In the genomic region with DNA sequence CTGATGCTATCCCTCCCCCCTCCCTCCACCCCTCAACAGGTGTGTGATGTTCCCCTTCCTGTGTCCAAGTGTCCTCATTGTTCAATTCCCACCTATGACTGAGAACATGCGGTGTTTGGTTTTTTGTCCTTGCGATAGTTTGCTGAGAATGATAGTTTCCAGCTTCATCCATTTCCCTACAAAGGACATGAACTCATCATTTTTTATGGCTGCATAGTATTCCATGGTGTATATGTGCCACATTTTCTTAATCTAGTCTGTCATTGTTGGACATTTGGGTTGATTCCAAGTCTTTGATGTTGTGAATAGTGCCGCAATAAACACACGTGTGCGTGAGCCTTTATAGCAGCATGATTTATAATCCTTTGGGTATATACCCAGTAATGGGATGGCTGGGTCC, we compare ENCODE assay signal across 2 cellular contexts. TPM values are rescaled to one million over a fixed set of nuclear protein-coding genes. Genes with fewer than 3 reads are reported as not detected.
A peak's percentile ranks its signal among the peaks of the same experiment; 100 is the strongest.
DNase-seq lines count a peak whose midpoint lies in the region; ATAC-seq, FAIRE-seq and TF ChIP-seq lines count a peak whose summit lies in the region.
"Not testable (repeated sequence)": the region's sequence is repeated elsewhere in the genome, so short reads cannot be mapped to it uniquely, and the experiment has no call there.

No MANE protein-coding gene starts in this region.

- not testable (repeated sequence) for TF ChIP-seq RAD21 in K562 (CRISPR knock-in tag; conservative IDR thresholded peaks at IDR 0.05 in 1 of 2, IDR thresholded peaks at IDR 0.05 in 1 of 2)

- not testable (repeated sequence) for H3K4me1 ChIP-seq in HEK293 (ENCODE audit: control insufficient read depth, insufficient read depth, low read length); K562 (replicated peaks in 1 of 2; ENCODE audit: control insufficient read depth in 2 of 2, insufficient read depth in 2 of 2, low read length in 2 of 2)

- TF ChIP-seq POLR2A in K562 (conservative IDR thresholded peaks at IDR 0.05), result not testable (repeated sequence)

- not testable (repeated sequence) for FAIRE-seq in K562 (lab: Jason Lieb, UNC)

- H3K9me1 ChIP-seq in K562 (ENCODE audit: control insufficient read depth, insufficient read depth, low read length), result not testable (repeated sequence)

- not testable (repeated sequence) for H4K20me1 ChIP-seq in K562 (replicated peaks; ENCODE audit: control insufficient read depth, insufficient read depth, low read length)

- H3K9ac ChIP-seq in K562 (ENCODE audit: insufficient read depth in 1 of 2, low read depth in 2 of 2, low read length in 2 of 2), result not testable (repeated sequence)

- in situ Hi-C loops in K562 (cut with MboI), result not testable (repeated sequence)

- not testable (repeated sequence) for H3K27me3 ChIP-seq in K562 (ENCODE audit: control insufficient read depth in 2 of 2, insufficient read depth in 2 of 2, low read length in 2 of 2)

- H3K4me3 ChIP-seq in HEK293 (ENCODE audit: low read depth, low read length); K562: not testable (repeated sequence)

- not testable (repeated sequence) for H2AFZ ChIP-seq in K562 (ENCODE audit: low read depth, low read length)

- not testable (repeated sequence) for BruUV-seq in K562 (replicated peaks; lab: Mats Ljungman, UMichigan)

- TF ChIP-seq EP300 in K562 (IDR thresholded peaks at IDR 0.05; ENCODE audit: low read length), result not testable (repeated sequence)

- not testable (repeated sequence) for H3K9me3 ChIP-seq in HEK293 (ENCODE audit: control insufficient read depth, insufficient read depth, low read depth, low read length); K562 (replicated peaks; ENCODE audit: control insufficient read depth, insufficient read depth, low read depth, low read length)

- 90% methylated on average over 5 of the region's 5 CpGs for WGBS in K562 (ENCODE audit: insufficient coverage, low coverage, missing lambda C conversion rate)

- not testable (repeated sequence) for ATAC-seq in K562

- TF ChIP-seq CTCF in HEK293 (tag by site-specific recombination; IDR thresholded peaks at IDR 0.05); K562 (IDR thresholded peaks at IDR 0.05 in 2 of 3, conservative IDR thresholded peaks at IDR 0.05 in 1 of 3; ENCODE audit: insufficient read depth in 2 of 3, low read depth in 1 of 3, low read length in 3 of 3): not testable (repeated sequence)

- H3K79me2 ChIP-seq in K562 (ENCODE audit: control insufficient read depth, insufficient read depth, low read length), result not testable (repeated sequence)

- peaks cover 18 to 21% of the 10 kb centered on the region in 2 experiments for H3K36me3 ChIP-seq in HEK293 (ENCODE audit: control insufficient read depth in 2 of 2, insufficient read depth in 1 of 2, low read length in 2 of 2)
- H3K36me3 ChIP-seq in K562 (ENCODE audit: control insufficient read depth, insufficient read depth, low read length), result peaks cover 43% of the 10 kb centered on the region; the same call in 2 of the 3 replicates

- not testable (repeated sequence) for H3K4me2 ChIP-seq in K562 (ENCODE audit: insufficient read depth, low read length)

- H3K27ac ChIP-seq in HEK293 (ENCODE audit: extremely low read depth, low read depth, low read length); K562 (ENCODE audit: extremely low read depth, low read depth, low read length): not testable (repeated sequence)

- DNase-seq in K562 (ENCODE audit: extremely low read depth in 1 of 4, low spot score in 3 of 4), result not testable (repeated sequence)

- POLR2A ChIA-PET in HEK293 (lab: Yijun Ruan, JAX), result not testable (repeated sequence)
- POLR2A ChIA-PET in K562 (lab: Yijun Ruan, JAX), result interaction anchor here (0.6 kb wide), 1 partner anchor 37 kb away, joined by 3 read pairs; no protein-coding TSS in a partner anchor

- intact Hi-C loops in K562 (cut with micrococcal nuclease), result not testable (repeated sequence)

- CTCF ChIA-PET in HEK293 (lab: Yijun Ruan, JAX); K562 (lab: Yijun Ruan, JAX; ENCODE audit: low intra/inter-chr PET ratio): not testable (repeated sequence)

TF ChIP-seq in HEK293, 187 proteins besides CTCF, POLR2A, EP300 and RAD21:
- TF ChIP-seq ZNF146 (tag by site-specific recombination; IDR thresholded peaks at IDR 0.05) (peak; percentile 91), SCRT2 (tag by site-specific recombination; IDR thresholded peaks at IDR 0.05) (peak; percentile 40; the same call in 1 of the 2 replicates)

TF ChIP-seq in K562, 482 proteins besides CTCF, POLR2A, EP300 and RAD21:
- TF ChIP-seq ZNF146 (CRISPR knock-in tag; IDR thresholded peaks at IDR 0.05; ENCODE audit: unreplicated experiment), result peak; percentile 68

RNA-seq across cellular contexts. Expression of a gene that starts 51.9 kb away (rescaled TPM):
- 35.6 and 139 TPM in 2 replicates for total RNA-seq in K562 (2011; cell fraction: chromatin; rRNA removed; ENCODE audit: low replicate concordance)
- total RNA-seq in K562 (2011; cell fraction: nucleolus; rRNA removed), result 19.0 and 21.7 TPM in 2 replicates
- 21.8 and 27.2 TPM in 2 replicates for total RNA-seq in K562 (2011; cell fraction: nucleoplasm; rRNA removed)
- 85.9 and 99.2 TPM in 2 replicates for total RNA-seq in K562 (2014; rRNA removed)
- 139 and 161 TPM in 2 replicates for total RNA-seq in K562 (2014; rRNA removed; fragmentation: Illumina TruSeq; extraction: Trizol)
- total RNA-seq in K562 (2015; rRNA removed; fragmentation: Illumina TruSeq; extraction: Trizol), result 109 and 118 TPM in 2 replicates
- 95.1 and 113 TPM in 2 replicates for total RNA-seq in K562 (2021)
- polyA plus RNA-seq in K562 (2011; rRNA removed), result 85.0 and 133 TPM in 2 replicates
- 21.8 and 46.2 TPM in 2 replicates for polyA plus RNA-seq in K562 (2011; cell fraction: cytosol; rRNA removed)
- polyA plus RNA-seq in K562 (2011; cell fraction: nucleus; rRNA removed), result 27.0 and 36.1 TPM in 2 replicates
- polyA plus RNA-seq in K562 (2012), result 63.4 and 77.6 TPM in 2 replicates
- 113 and 125 TPM in 2 replicates for polyA plus RNA-seq in K562 (2014; fragmentation: Illumina TruSeq; extraction: Trizol)
- polyA plus RNA-seq in K562 (2014; fragmentation: Nextera tagmentation; extraction: Ambion mirVana), result 10 to 100 TPM; 51.8 to 60.6 TPM
- polyA plus RNA-seq in K562 (2014; rRNA removed), result 93.2 and 93.3 TPM in 2 replicates
- 137 and 148 TPM in 2 replicates for polyA minus RNA-seq in K562 (2011; rRNA and poly(A)+ RNA removed)
- 44.2 and 56.7 TPM in 2 replicates for polyA minus RNA-seq in K562 (2011; cell fraction: cytosol; rRNA and poly(A)+ RNA removed)
- 24.0 and 38.8 TPM in 2 replicates for polyA minus RNA-seq in K562 (2011; cell fraction: nucleus; rRNA and poly(A)+ RNA removed)
